ENCODE assay signal across 8 cellular contexts in genomic region chr5:78677777-78678668, GRCh38. TPM values are rescaled to one million over a fixed set of nuclear protein-coding genes. Genes with fewer than 3 reads are reported as not detected.
DNase-seq lines count a peak whose midpoint lies in the region; ATAC-seq and TF ChIP-seq lines count a peak whose summit lies in the region.

No MANE protein-coding gene starts in this region.

- 77 to 78% methylated on average over 6 of the region's 6 CpGs for WGBS in body of pancreas, 2 donors

- H3K36me3 ChIP-seq in body of pancreas (replicated peaks in 1 of 2; ENCODE audit: insufficient read depth in 1 of 2, low read depth in 2 of 2), result no peaks in the 10 kb centered on the region

- H3K27ac Mint-ChIP-seq in mesothelial cell of epicardium, result peak overlapping the region; percentile 82

- peaks cover 14% of the 10 kb centered on the region for H3K9me3 Mint-ChIP-seq in mesothelial cell of epicardium

- TF ChIP-seq CTCF in AG10803 (conservative IDR thresholded peaks at IDR 0.05; ENCODE audit: low read length), result peak; percentile 33
- peak in 1 of 7 experiments; percentile 2 for TF ChIP-seq CTCF in body of pancreas (IDR thresholded peaks at IDR 0.05)
- no peak for TF ChIP-seq CTCF in mesothelial cell of epicardium (IDR thresholded peaks at IDR 0.05; ENCODE audit: unreplicated experiment)

- no peaks in the 10 kb centered on the region for H3K27me3 Mint-ChIP-seq in mesothelial cell of epicardium (ENCODE audit: low read depth)

- TF ChIP-seq POLR2A in body of pancreas (IDR thresholded peaks at IDR 0.05), result no peak

- H3K27me3 ChIP-seq in body of pancreas, result no peaks in the 10 kb centered on the region

- no peak overlapping the region for H3K4me3 ChIP-seq in AG10803 (ENCODE audit: low read length)
- no peak overlapping the region for H3K4me3 ChIP-seq in body of pancreas

- H3K4me1 ChIP-seq in body of pancreas, result no peaks in the 10 kb centered on the region

- no peak overlapping the region for H3K4me3 Mint-ChIP-seq in mesothelial cell of epicardium

- H3K4me1 Mint-ChIP-seq in mesothelial cell of epicardium, result peaks cover 16% of the 10 kb centered on the region

- intact Hi-C loops in body of pancreas (cut with DNase I), result no loop called here

- H3K9me3 ChIP-seq in body of pancreas, result no peaks in the 10 kb centered on the region

- peak; percentile 98 for DNase-seq in AG10803 (ENCODE audit: low read depth)
- DNase-seq in body of pancreas, result peak; percentile 18 to 54 (median 36)
- no peak for DNase-seq in mesothelial cell of epicardium (ENCODE audit: low spot score in 2 of 2, unreplicated experiment in 2 of 2)
- DNase-seq in Kasumi-1 (lab: John Stamatoyannopoulos, UW), result no peak
- no peak for DNase-seq in COLO668 (lab: John Stamatoyannopoulos, UW; ENCODE audit: unreplicated experiment)
- no peak for DNase-seq in NCI-H2081 treated with DMSO at 0.1 percent for 48 hours (lab: John Stamatoyannopoulos, UW)
- no peak for DNase-seq in stimulated activated CD8-positive, alpha-beta memory T cell treated with anti-CD3 and anti-CD28 coated beads, Interleukin-4, amount 100 ng/mL, for 48 hours

- no peak overlapping the region for H3K27ac ChIP-seq in body of pancreas

- H3K36me3 Mint-ChIP-seq in mesothelial cell of epicardium, result no peaks in the 10 kb centered on the region

- peak; percentile 87 for ATAC-seq in HG02798 (IDR thresholded peaks at IDR 0.05; ENCODE audit: poor library complexity, unreplicated experiment)
- peak; percentile 50 for ATAC-seq in body of pancreas

RNA-seq across cellular contexts. Expression of gene LHFPL2, which starts 29.5 kb away (rescaled TPM):
- 10 to 100 TPM; 15.5 to 18.7 TPM for total RNA-seq in body of pancreas
- 41.7 to 43.1 TPM (median 42.1 TPM) in 3 replicates for total RNA-seq in mesothelial cell of epicardium

Comparison
In these comparisons a context has a peak if more than half of its experiments do, and no peak if none do; other contexts are left out.
1. DNase-seq: peak in AG10803 (single experiment) and body of pancreas (4 of 4); none in mesothelial cell of epicardium (0 of 2), Kasumi-1 (0 of 2), COLO668 (single experiment), NCI-H2081 treated with DMSO at 0.1 percent for 48 hours (single experiment) and stimulated activated CD8-positive, alpha-beta memory T cell treated with anti-CD3 and anti-CD28 coated beads, Interleukin-4, amount 100 ng/mL, for 48 hours (single experiment).